In the genomic region with DNA sequence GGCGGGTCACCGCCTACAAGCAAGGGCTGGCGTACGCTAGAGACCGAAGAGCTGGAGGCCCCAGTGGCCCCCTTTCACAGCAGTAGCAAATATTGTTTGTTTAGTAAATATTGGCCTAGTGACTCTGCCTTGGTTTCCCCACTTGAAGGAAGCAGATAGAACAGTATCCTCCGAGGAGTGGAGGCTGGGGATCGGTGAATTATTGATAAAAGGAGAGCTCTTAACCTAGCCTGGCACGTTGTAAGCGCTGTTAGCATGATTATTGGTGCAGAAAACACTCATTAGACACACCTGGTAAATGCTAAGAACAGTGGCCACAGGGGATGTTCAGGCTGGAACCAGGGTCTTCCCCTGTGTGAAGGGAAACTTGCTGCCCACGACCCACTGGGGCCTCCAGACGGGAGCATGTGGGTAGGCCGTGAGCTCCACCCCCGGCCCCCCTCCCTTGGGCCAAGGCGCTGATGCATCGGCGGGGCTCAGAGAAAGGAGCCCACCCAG, we compare ENCODE assay signal across 8 cellular contexts. TPM values are rescaled to one million over a fixed set of nuclear protein-coding genes. Genes with fewer than 3 reads are reported as not detected.
DNase-seq lines count a peak whose midpoint lies in the region; ATAC-seq, FAIRE-seq and TF ChIP-seq lines count a peak whose summit lies in the region.

No MANE protein-coding gene starts in this region.

- TF ChIP-seq CTCF in DOHH2 (IDR thresholded peaks at IDR 0.05; ENCODE audit: low read depth, low read length, poor library complexity, severe bottlenecking) (peak; percentile 9), WERI-Rb-1 (IDR thresholded peaks at IDR 0.05; ENCODE audit: low read depth, low read length) (no peak), cardiac muscle cell (IDR thresholded peaks at IDR 0.05; ENCODE audit: low read depth, low read length) (no peak), gastrocnemius medialis (IDR thresholded peaks at IDR 0.05 in 4 of 5, conservative IDR thresholded peaks at IDR 0.05 in 1 of 5) (no peak)

- peak overlapping the region; percentile 87 for H3K4me3 ChIP-seq in DOHH2 (ENCODE audit: low read length)
- H3K4me3 ChIP-seq in WERI-Rb-1 (ENCODE audit: low read depth, low read length): peak overlapping the region; percentile 86
- peak overlapping the region; percentile 42 for H3K4me3 ChIP-seq in cardiac muscle cell
- peak overlapping the region; percentile 56 to 94 (median 91) for H3K4me3 ChIP-seq in gastrocnemius medialis

- FAIRE-seq in RCC 7860 (lab: Jason Lieb, UNC): no peak

- peak overlapping the region; percentile 96 for H3K4me2 ChIP-seq in DOHH2 (ENCODE audit: low read length)

- in situ Hi-C loops in gastrocnemius medialis (cut with MboI; ENCODE audit: low sequenced_read_pairs in 4 of 4): no loop called here

- peaks cover 8% of the 10 kb centered on the region; the same call in 1 of the 2 replicates for H4K20me1 ChIP-seq in DOHH2 (ENCODE audit: control insufficient read depth, insufficient read depth, low read depth, low read length)

- H3K9me3 ChIP-seq in DOHH2 (ENCODE audit: control insufficient read depth, insufficient read depth, low read length) (no peaks in the 10 kb centered on the region), WERI-Rb-1 (ENCODE audit: severe bottlenecking) (no peaks in the 10 kb centered on the region), cardiac muscle cell (ENCODE audit: low read depth) (no peaks in the 10 kb centered on the region), gastrocnemius medialis (no peaks in the 10 kb centered on the region)

- H3K36me3 ChIP-seq in DOHH2 (ENCODE audit: control insufficient read depth, low read length) (peaks cover 38% of the 10 kb centered on the region), WERI-Rb-1 (peaks cover 11% of the 10 kb centered on the region), cardiac muscle cell (no peaks in the 10 kb centered on the region), gastrocnemius medialis (no peaks in the 10 kb centered on the region)

- peak overlapping the region; percentile 98 for H3K27ac ChIP-seq in DOHH2 (ENCODE audit: low read depth, low read length)
- H3K27ac ChIP-seq in WERI-Rb-1: peak overlapping the region; percentile 98
- peak overlapping the region; percentile 97 for H3K27ac ChIP-seq in cardiac muscle cell
- peak overlapping the region; percentile 96 to 99 (median 98) for H3K27ac ChIP-seq in gastrocnemius medialis

- DNase-seq in WERI-Rb-1 (no peak), cardiac muscle cell (ENCODE audit: low read depth in 1 of 2, low spot score in 1 of 2) (no peak), gastrocnemius medialis (no peak), AG08396 (ENCODE audit: low spot score) (no peak), RCC 7860 (ENCODE audit: low spot score) (no peak), ecto neural progenitor cell (ENCODE audit: low spot score) (no peak)

- H3K4me1 ChIP-seq in DOHH2 (ENCODE audit: control insufficient read depth, low read length) (peaks cover 49% of the 10 kb centered on the region), cardiac muscle cell (ENCODE audit: low read depth) (peaks cover 16% of the 10 kb centered on the region), gastrocnemius medialis (peaks cover 32 to 44% of the 10 kb centered on the region in 2 donors)

- peaks cover 39% of the 10 kb centered on the region for H3F3A ChIP-seq in DOHH2 (ENCODE audit: control insufficient read depth, insufficient read depth)

- ATAC-seq in HG02588 (IDR thresholded peaks at IDR 0.05; ENCODE audit: unreplicated experiment) (peak; percentile 5), gastrocnemius medialis (peak; percentile 0 to 2)

- H3K79me2 ChIP-seq in DOHH2 (ENCODE audit: control insufficient read depth, low read length): peaks cover 54% of the 10 kb centered on the region

- intact Hi-C loops in gastrocnemius medialis (cut with DNase I; ENCODE audit: low total_unique reads): loop anchor here (5.0 kb wide), 5 partner anchors 55 to 1410 kb away; a partner anchor contains a TSS

- no peak for TF ChIP-seq POLR2A in gastrocnemius medialis (IDR thresholded peaks at IDR 0.05)

- no peaks in the 10 kb centered on the region for H3K9me2 ChIP-seq in DOHH2 (replicated peaks; ENCODE audit: control insufficient read depth, low read length)

- H3K27me3 ChIP-seq in DOHH2 (ENCODE audit: control insufficient read depth, low read length) (no peaks in the 10 kb centered on the region), WERI-Rb-1 (ENCODE audit: insufficient read depth, low read depth, severe bottlenecking) (no peaks in the 10 kb centered on the region), cardiac muscle cell (no peaks in the 10 kb centered on the region), gastrocnemius medialis (peaks cover 0 to 25% (median 14%) of the 10 kb centered on the region in 3 donors)

RNA-seq across cellular contexts. Expression of a gene that starts 2.2 kb away (rescaled TPM):
- total RNA-seq in cardiac muscle cell (60.3 and 110 TPM in 2 replicates), gastrocnemius medialis (10 to 100 TPM; 15.4 to 19.1 (median 16.7) TPM)
- polyA plus RNA-seq in cardiac muscle cell: 77.6 and 88.9 TPM in 2 replicates

RNA-seq across cellular contexts. Expression of a gene that starts 2.2 kb away (rescaled TPM):
- total RNA-seq in cardiac muscle cell (95.5 and 110 TPM in 2 replicates), gastrocnemius medialis (10 to 100 TPM; 16.5 to 40.7 (median 33.4) TPM)
- 65.2 and 71.1 TPM in 2 replicates for polyA plus RNA-seq in cardiac muscle cell

RNA-seq across cellular contexts. Expression of a gene that starts 34.3 kb away (rescaled TPM):
- total RNA-seq in cardiac muscle cell: 75.1 and 93.7 TPM in 2 replicates
- polyA plus RNA-seq in cardiac muscle cell: 9.8 and 13.3 TPM in 2 replicates
- 10 to 100 TPM; 36.3 to 81.3 (median 49.4) TPM for total RNA-seq in gastrocnemius medialis

RNA-seq across cellular contexts. Expression of a gene that starts 35.9 kb away (rescaled TPM):
- total RNA-seq in cardiac muscle cell: 45.9 and 48.5 TPM in 2 replicates
- 37.7 and 56.0 TPM in 2 replicates for polyA plus RNA-seq in cardiac muscle cell
- 10 to 100 TPM; 31.7 to 47.9 (median 45.0) TPM for total RNA-seq in gastrocnemius medialis

RNA-seq across cellular contexts. Expression of a gene that starts 49.7 kb away (rescaled TPM):
- total RNA-seq in cardiac muscle cell (5.6 and 6.3 TPM in 2 replicates), gastrocnemius medialis (1 to 10 TPM; 2.6 to 5.0 (median 3.1) TPM)
- polyA plus RNA-seq in cardiac muscle cell: 4.3 and 4.6 TPM in 2 replicates
